Comparison of ENCODE assay signal across 8 cellular contexts in the genomic region with DNA sequence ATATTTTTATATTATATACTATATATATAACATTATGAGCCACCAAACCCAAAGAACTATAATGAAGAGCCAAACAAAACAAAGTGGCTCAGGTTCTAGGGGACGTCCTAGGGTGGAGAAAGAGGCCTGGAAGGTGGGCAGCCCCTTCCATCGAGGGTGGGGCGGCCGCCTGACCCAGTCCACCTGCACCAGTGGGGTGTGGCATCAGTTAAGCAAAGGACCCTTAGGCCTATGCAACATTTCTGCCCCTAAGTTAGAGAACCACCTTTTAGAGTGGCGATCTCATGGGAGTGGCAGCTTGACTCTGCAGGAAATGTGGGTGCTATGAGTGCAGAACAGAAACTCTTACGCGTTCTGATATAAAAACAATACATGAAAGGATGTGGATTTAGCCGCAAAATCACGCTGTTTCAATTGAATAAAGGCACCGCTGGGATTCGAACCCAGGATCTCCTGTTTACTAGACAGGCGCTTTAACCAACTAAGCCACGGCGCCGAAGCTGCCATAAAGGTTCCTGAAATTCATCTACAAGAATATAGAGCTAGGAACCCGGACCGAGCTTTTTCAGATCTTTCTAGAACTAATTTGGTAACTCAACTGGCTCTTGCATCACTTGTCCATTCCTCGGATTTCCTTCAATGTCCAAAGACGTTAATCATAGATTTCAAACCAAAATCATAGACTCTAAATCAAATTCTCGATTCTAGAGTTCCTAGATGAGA. TPM values are rescaled to one million over a fixed set of nuclear protein-coding genes. Genes with fewer than 3 reads are reported as not detected.
DNase-seq lines count a peak whose midpoint lies in the region; ATAC-seq and TF ChIP-seq lines count a peak whose summit lies in the region.

No MANE protein-coding gene starts in this region.

- H3K4me1 ChIP-seq in ES-I3 (ENCODE audit: insufficient read depth, low read length), result no peaks in the 10 kb centered on the region

- peak overlapping the region; percentile 72 for H3K27ac Mint-ChIP-seq in endothelial cell (ENCODE audit: unreplicated experiment)
- H3K27ac Mint-ChIP-seq in nephron, result peak overlapping the region; percentile 84 to 96 (median 86)

- H3K4me3 Mint-ChIP-seq in endothelial cell (ENCODE audit: unreplicated experiment) (peak overlapping the region; percentile 76), nephron (peak overlapping the region; percentile 82 to 86 (median 84))

- H3K36me3 Mint-ChIP-seq in endothelial cell (ENCODE audit: low read depth, unreplicated experiment), result peaks cover 48% of the 10 kb centered on the region
- peaks cover 28% of the 10 kb centered on the region for H3K36me3 Mint-ChIP-seq in nephron (ENCODE audit: low read depth)

- DNase-seq in NCI-H226 (peak; percentile 71), endothelial cell (ENCODE audit: low spot score) (peak; percentile 70), substantia nigra (lab: John Stamatoyannopoulos, UW) (peak in 34 of 49 donors; percentile 4 to 66 (median 30)), DMS79 treated with DMSO at 0.1 percent for 48 hours (lab: John Stamatoyannopoulos, UW) (no peak)
- DNase-seq in activated CD8-positive, alpha-beta memory T cell treated with anti-CD3 and anti-CD28 coated beads for 48 hours (ENCODE audit: low read depth in 2 of 3, low spot score in 2 of 3), result peak; percentile 54 to 83 (median 67)

- H3K27me3 Mint-ChIP-seq in endothelial cell (ENCODE audit: unreplicated experiment), result peaks cover 56% of the 10 kb centered on the region
- H3K27me3 Mint-ChIP-seq in nephron (ENCODE audit: low read depth), result no peaks in the 10 kb centered on the region

- TF ChIP-seq CTCF in endothelial cell (IDR thresholded peaks at IDR 0.05; ENCODE audit: unreplicated experiment), result no peak
- no peak for TF ChIP-seq CTCF in nephron (IDR thresholded peaks at IDR 0.05; ENCODE audit: unreplicated experiment in 3 of 3)

- H3K9me3 Mint-ChIP-seq in endothelial cell (ENCODE audit: unreplicated experiment), result peaks cover 5% of the 10 kb centered on the region
- no peaks in the 10 kb centered on the region for H3K9me3 Mint-ChIP-seq in nephron

- peak overlapping the region; percentile 80 for H3K27ac ChIP-seq in substantia nigra (ENCODE audit: low read depth, low read length, poor library complexity, severe bottlenecking)

- peak overlapping the region; percentile 79 for H3K9ac ChIP-seq in ES-I3 (ENCODE audit: low read depth, low read length)

- ATAC-seq in GM21528 (IDR thresholded peaks at IDR 0.05; ENCODE audit: low FRiP score, unreplicated experiment), result no peak

- H3K9me3 ChIP-seq in ES-I3 (ENCODE audit: control insufficient read depth, insufficient read depth, low read length), result no peaks in the 10 kb centered on the region

- H3K4me1 Mint-ChIP-seq in endothelial cell (ENCODE audit: unreplicated experiment), result peaks cover 33% of the 10 kb centered on the region
- peaks cover 25% of the 10 kb centered on the region for H3K4me1 Mint-ChIP-seq in nephron

- H3K36me3 ChIP-seq in ES-I3 (ENCODE audit: insufficient read depth, low read length), result peaks cover 3% of the 10 kb centered on the region; the same call in 1 of the 2 replicates

RNA-seq across cellular contexts. Expression of a gene that starts 15.6 kb away (rescaled TPM):
- 21.4 TPM for total RNA-seq in endothelial cell (ENCODE audit: unreplicated experiment)

RNA-seq across cellular contexts. Expression of a gene that starts 21.9 kb away (rescaled TPM):
- total RNA-seq in endothelial cell (ENCODE audit: unreplicated experiment), result 41.3 TPM

RNA-seq across cellular contexts. Expression of a gene that starts 23.1 kb away (rescaled TPM):
- total RNA-seq in endothelial cell (ENCODE audit: unreplicated experiment), result 67.0 TPM

RNA-seq across cellular contexts. Expression of a gene that starts 36.0 kb away (rescaled TPM):
- total RNA-seq in endothelial cell (ENCODE audit: unreplicated experiment), result 9.7 TPM

RNA-seq across cellular contexts. Expression of a gene that starts 49.8 kb away (rescaled TPM):
- total RNA-seq in endothelial cell (ENCODE audit: unreplicated experiment), result 14.6 TPM
